8 cellular contexts compared by ENCODE assay signal in the genomic region with DNA sequence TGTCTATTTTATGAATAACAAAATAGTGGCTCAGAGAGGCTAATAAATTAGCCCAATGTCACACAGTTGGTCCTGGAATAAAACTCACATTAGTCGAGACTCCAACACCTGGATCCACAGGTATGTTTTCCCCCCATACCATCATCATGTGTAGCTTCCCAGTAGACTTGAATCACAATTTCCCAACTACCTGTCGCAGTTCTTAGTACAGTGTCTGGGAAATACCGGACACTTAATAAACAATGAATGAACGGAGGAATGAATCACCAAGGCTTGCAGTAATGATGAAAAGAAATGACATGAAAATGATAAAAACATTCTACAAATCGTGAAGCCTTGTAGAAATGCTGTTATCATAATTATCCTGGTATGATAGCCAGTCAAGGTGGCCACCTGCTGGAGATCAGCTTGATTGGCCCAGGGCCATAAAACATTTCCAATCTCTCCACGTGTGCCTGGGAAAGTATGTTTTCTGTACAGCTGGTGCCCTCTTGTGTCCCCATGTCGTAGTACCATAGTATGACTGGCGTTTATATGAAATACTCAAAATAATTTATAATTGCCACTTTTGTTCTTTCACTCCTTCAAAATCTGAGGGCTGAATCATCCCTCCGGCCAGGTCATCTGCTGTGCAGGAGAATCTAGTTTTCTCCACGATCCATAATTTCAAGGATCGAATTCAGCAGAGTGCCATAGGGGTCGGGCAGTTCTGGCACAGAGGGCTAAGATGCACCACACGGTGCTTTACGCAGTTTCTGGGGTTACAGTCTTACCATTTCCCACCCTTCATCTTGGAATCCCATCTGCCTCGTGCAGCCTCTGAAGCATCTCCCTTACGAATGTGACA.
DNase-seq lines count a peak whose midpoint lies in the region; ATAC-seq lines count a peak whose summit lies in the region.

No MANE protein-coding gene starts in this region.

- peak; percentile 79 for DNase-seq in D341Med (ENCODE audit: low spot score)
- DNase-seq in Kasumi-1 (lab: John Stamatoyannopoulos, UW), result peak; percentile 21 to 36
- DNase-seq in RPMI7951 (ENCODE audit: low read depth), result peak; percentile 49
- peak; percentile 20 for DNase-seq in fibroblast of the conjunctiva (ENCODE audit: low read depth)
- DNase-seq in stimulated activated CD4-positive, alpha-beta T cell treated with anti-CD3 and anti-CD28 coated beads, Interleukin-4, amount 100 ng/mL, for 24 hours, result no peak
- DNase-seq in stimulated activated naive CD4-positive, alpha-beta T cell treated with Interleukin-2 at 50 U/mL for 16 hours (lab: John Stamatoyannopoulos, UW), result no peak

- no peak for ATAC-seq in HG03439 (IDR thresholded peaks at IDR 0.05; ENCODE audit: unreplicated experiment)
- ATAC-seq in GM21423 (IDR thresholded peaks at IDR 0.05; ENCODE audit: unreplicated experiment), result no peak

Comparison
In these comparisons a context has a peak if more than half of its experiments do, and no peak if none do; other contexts are left out.
1. DNase-seq: peak in D341Med (single experiment), Kasumi-1 (2 of 2), RPMI7951 (single experiment) and fibroblast of the conjunctiva (single experiment); none in stimulated activated CD4-positive, alpha-beta T cell treated with anti-CD3 and anti-CD28 coated beads, Interleukin-4, amount 100 ng/mL, for 24 hours (single experiment) and stimulated activated naive CD4-positive, alpha-beta T cell treated with Interleukin-2 at 50 U/mL for 16 hours (single experiment).